Comparison of ENCODE assay signal across 25 cellular contexts in the genomic region with DNA sequence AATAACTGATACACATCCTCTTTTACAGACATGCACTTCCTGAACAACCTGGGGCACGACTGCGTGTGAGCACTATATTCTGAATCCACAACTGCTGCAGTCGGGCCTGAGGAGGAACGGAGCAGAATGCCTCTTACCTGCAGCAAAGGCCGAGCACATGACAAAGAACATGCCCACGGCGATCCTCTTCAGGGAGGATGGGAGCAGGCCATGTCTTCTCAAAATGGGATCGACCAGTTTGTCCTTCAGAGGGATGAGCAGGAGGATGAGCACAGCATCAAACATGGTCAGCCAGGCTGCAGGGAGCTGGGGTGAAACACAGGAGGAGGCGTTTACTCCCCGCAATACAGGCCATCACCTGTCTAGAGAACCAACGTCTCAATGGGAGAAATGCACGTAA. TPM values are rescaled to one million over a fixed set of nuclear protein-coding genes. Genes with fewer than 3 reads are reported as not detected.
"Had no signal": no experiment of that assay in that cellular context is flagged by ENCODE, and none has a peak within 500 bp of the region (broad histone marks: within the 10 kb centered on the region; RNA-seq: fewer than 3 reads in every experiment).

No MANE protein-coding gene starts in this region.

- H3K4me3 ChIP-seq: dorsolateral prefrontal cortex, skin epidermis, thoracic aorta, upper lobe of left lung had no signal

- DNase-seq: activated CD4-positive, alpha-beta T cell treated with anti-CD3 and anti-CD28 coated beads for 48 hours; activated CD4-positive, CD25-positive, alpha-beta regulatory T cell; activated CD8-positive, alpha-beta T cell treated with anti-CD3 and anti-CD28 coated beads, Interleukin-2, amount 10 ng/mL, durations not matched to agents 7 days and 5 days; activated naive CD4-positive, alpha-beta T cell treated with Interleukin-2 at 50 U/mL for 16 hours; activated naive CD8-positive, alpha-beta T cell treated with anti-CD3 and anti-CD28 coated beads, Interleukin-2, amount 10 ng/mL, durations not matched to agents 7 days and 5 days; activated T-cell treated with anti-CD3 and anti-CD28 coated beads, Interleukin-2, amount 50 U/mL, for 24 hours; central memory CD4-positive, alpha-beta T cell; dorsolateral prefrontal cortex; endodermal cell; foreskin fibroblast; glutamatergic neuron; hypothalamus; midbrain; retina; stimulated activated naive CD8-positive, alpha-beta T cell treated with anti-CD3 and anti-CD28 coated beads, Interleukin-15, amount 100 ng/mL, for 72 hours; T-helper 1 cell; T-helper 9 cell; upper lobe of left lung had no signal

- H3K4me3 Mint-ChIP-seq: activated CD8-positive, alpha-beta T cell treated with anti-CD3 and anti-CD28 coated beads, Interleukin-2, amount 10 ng/mL, durations not matched to agents 7 days and 5 days; activated naive CD8-positive, alpha-beta T cell treated with anti-CD3 and anti-CD28 coated beads, Interleukin-2, amount 10 ng/mL, durations not matched to agents 7 days and 5 days; activated T-cell treated with anti-CD3 and anti-CD28 coated beads, Interleukin-2, amount 50 U/mL, for 24 hours; endodermal cell; stimulated activated naive CD8-positive, alpha-beta T cell treated with anti-CD3 and anti-CD28 coated beads, Interleukin-15, amount 100 ng/mL, for 72 hours had no signal

- H3K27ac ChIP-seq: epithelial cell of prostate, parathyroid adenoma, skin epidermis, upper lobe of left lung had no signal

- H3K9me3 Mint-ChIP-seq: activated naive CD8-positive, alpha-beta T cell treated with anti-CD3 and anti-CD28 coated beads, Interleukin-2, amount 10 ng/mL, durations not matched to agents 7 days and 5 days; activated T-cell treated with anti-CD3 and anti-CD28 coated beads, Interleukin-2, amount 50 U/mL, for 24 hours; endodermal cell; stimulated activated naive CD8-positive, alpha-beta T cell treated with anti-CD3 and anti-CD28 coated beads, Interleukin-15, amount 100 ng/mL, for 72 hours had no signal

- ATAC-seq: activated CD8-positive, alpha-beta T cell treated with anti-CD3 and anti-CD28 coated beads, Interleukin-2, amount 10 ng/mL, durations not matched to agents 7 days and 5 days; SK-N-SH treated with all-trans-retinoic acid at 6 μM for 48 hours; stimulated activated naive CD8-positive, alpha-beta T cell treated with anti-CD3 and anti-CD28 coated beads, Interleukin-15, amount 100 ng/mL, for 72 hours had no signal

- H3K9me3 ChIP-seq: thoracic aorta had no signal

- H3K27me3 ChIP-seq: dorsolateral prefrontal cortex, upper lobe of left lung had no signal

- H3K27me3 Mint-ChIP-seq: activated naive CD8-positive, alpha-beta T cell treated with anti-CD3 and anti-CD28 coated beads, Interleukin-2, amount 10 ng/mL, durations not matched to agents 7 days and 5 days; activated T-cell treated with anti-CD3 and anti-CD28 coated beads, Interleukin-2, amount 50 U/mL, for 24 hours; brain; stimulated activated naive CD8-positive, alpha-beta T cell treated with anti-CD3 and anti-CD28 coated beads, Interleukin-15, amount 100 ng/mL, for 72 hours had no signal

- H3K27ac Mint-ChIP-seq: activated CD8-positive, alpha-beta T cell treated with anti-CD3 and anti-CD28 coated beads, Interleukin-2, amount 10 ng/mL, durations not matched to agents 7 days and 5 days; activated naive CD8-positive, alpha-beta T cell treated with anti-CD3 and anti-CD28 coated beads, Interleukin-2, amount 10 ng/mL, durations not matched to agents 7 days and 5 days; endodermal cell; stimulated activated naive CD8-positive, alpha-beta T cell treated with anti-CD3 and anti-CD28 coated beads, Interleukin-15, amount 100 ng/mL, for 72 hours had no signal

RNA-seq across cellular contexts. Expression of a gene that starts 44.6 kb away (rescaled TPM):
- total RNA-seq: activated CD8-positive, alpha-beta T cell treated with anti-CD3 and anti-CD28 coated beads, Interleukin-2, amount 10 ng/mL, durations not matched to agents 7 days and 5 days; activated naive CD8-positive, alpha-beta T cell treated with anti-CD3 and anti-CD28 coated beads, Interleukin-2, amount 10 ng/mL, durations not matched to agents 7 days and 5 days; lung microvascular endothelial cell had no signal
